21 cellular contexts compared by ENCODE assay signal in the genomic region with DNA sequence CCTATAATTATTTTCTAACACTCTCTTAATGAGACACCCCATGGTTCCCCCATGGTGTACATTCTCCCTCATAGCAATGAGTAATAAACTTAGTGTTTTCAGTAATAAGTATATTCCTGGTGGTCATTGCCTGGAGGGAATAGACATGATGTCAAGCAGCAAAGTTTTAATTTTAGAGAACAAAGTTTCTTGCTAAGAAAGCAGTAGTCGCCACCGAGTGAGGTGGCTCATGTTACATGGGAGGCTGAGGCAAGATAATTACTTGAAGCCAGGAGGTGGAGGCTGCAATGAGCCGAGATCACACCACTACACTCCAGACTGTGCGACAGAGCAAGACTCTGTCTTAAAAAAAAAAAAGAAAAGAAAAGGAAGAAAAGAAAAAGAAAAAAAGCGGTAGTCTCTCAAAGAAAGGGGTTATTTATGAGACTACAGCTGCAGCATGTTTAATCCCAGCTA. TPM values are rescaled to one million over a fixed set of nuclear protein-coding genes. Genes with fewer than 3 reads are reported as not detected.
A peak's percentile ranks its signal among the peaks of the same experiment; 100 is the strongest.
DNase-seq lines count a peak whose midpoint lies in the region; ATAC-seq and TF ChIP-seq lines count a peak whose summit lies in the region.
"Had no signal": no experiment of that assay in that cellular context is flagged by ENCODE, and none has a peak within 500 bp of the region (broad histone marks: within the 10 kb centered on the region; RNA-seq: fewer than 3 reads in every experiment).

No MANE protein-coding gene starts in this region.

- DNase-seq in NCI-H524 (lab: John Stamatoyannopoulos, UW) (peak; percentile 9 to 18), NCI-H524 treated with DMSO at 0.1 percent for 48 hours (lab: John Stamatoyannopoulos, UW) (no peak), iris pigment epithelial cell (ENCODE audit: low read depth) (peak; percentile 16), type B pancreatic cell (ENCODE audit: extremely low spot score, unreplicated experiment) (no peak), DMS79 (lab: John Stamatoyannopoulos, UW) (no peak), T1000 (lab: John Stamatoyannopoulos, UW) (no peak)
- DNase-seq: activated CD4-positive, alpha-beta T cell treated with anti-CD3 and anti-CD28 coated beads, Interleukin-2, amount 10 ng/mL, durations not matched to agents 24 days and 14 days; activated effector memory CD4-positive, alpha-beta T cell treated with Interleukin-2 at 50 U/mL for 16 hours; cortex of kidney; left colon; mesendoderm; naive thymus-derived CD8-positive, alpha-beta T cell; NCI-H1105; NCI-H2081; NCI-H510A treated with DMSO at 0.1 percent for 48 hours; Right ventricle myocardium superior; small intestine; T-cell; upper lobe of right lung had no signal

- H3K9me3 ChIP-seq in OCI-LY3 (ENCODE audit: insufficient read depth, low read length) = no peaks in the 10 kb centered on the region
- H3K9me3 ChIP-seq: upper lobe of right lung had no signal

- no peaks in the 10 kb centered on the region for H3K36me3 Mint-ChIP-seq in type B pancreatic cell
- H3K36me3 Mint-ChIP-seq: naive thymus-derived CD8-positive, alpha-beta T cell; T-cell had no signal

- H3K27ac ChIP-seq in OCI-LY3 (ENCODE audit: low read length) = no peak overlapping the region
- H3K27ac ChIP-seq: upper lobe of right lung had no signal

- H3K4me2 ChIP-seq in OCI-LY3 (ENCODE audit: low read length) = no peak overlapping the region

- H3K4me3 ChIP-seq in OCI-LY3 (ENCODE audit: low read length) = no peak overlapping the region
- H3K4me3 ChIP-seq: upper lobe of right lung had no signal

- peaks cover 7% of the 10 kb centered on the region for H3K36me3 ChIP-seq in OCI-LY3 (replicated peaks; ENCODE audit: low read depth, low read length)
- H3K36me3 ChIP-seq: upper lobe of right lung had no signal

- no peaks in the 10 kb centered on the region for H3K9me3 Mint-ChIP-seq in type B pancreatic cell
- H3K9me3 Mint-ChIP-seq: activated CD4-positive, alpha-beta T cell treated with anti-CD3 and anti-CD28 coated beads, Interleukin-2, amount 10 ng/mL, durations not matched to agents 24 days and 14 days; naive thymus-derived CD8-positive, alpha-beta T cell; T-cell had no signal

- H3K27me3 Mint-ChIP-seq in type B pancreatic cell = no peaks in the 10 kb centered on the region
- H3K27me3 Mint-ChIP-seq: T-cell had no signal

- no peak overlapping the region for H3K9ac ChIP-seq in OCI-LY3 (ENCODE audit: low read length)

- H3K4me1 Mint-ChIP-seq in type B pancreatic cell (ENCODE audit: unreplicated experiment) = peaks cover 15% of the 10 kb centered on the region

- H3K4me3 Mint-ChIP-seq in type B pancreatic cell = peak overlapping the region; percentile 38
- H3K4me3 Mint-ChIP-seq: activated CD4-positive, alpha-beta T cell treated with anti-CD3 and anti-CD28 coated beads, Interleukin-2, amount 10 ng/mL, durations not matched to agents 24 days and 14 days; T-cell had no signal

- no peak for ATAC-seq in GM18520 (IDR thresholded peaks at IDR 0.05; ENCODE audit: unreplicated experiment)
- ATAC-seq: left colon; naive thymus-derived CD8-positive, alpha-beta T cell; T-cell; upper lobe of right lung had no signal

- peaks cover 22% of the 10 kb centered on the region for H3K79me2 ChIP-seq in OCI-LY3 (ENCODE audit: low read length)

- H4K20me1 ChIP-seq in OCI-LY3 (ENCODE audit: insufficient read depth, low read length) = no peaks in the 10 kb centered on the region

- peaks cover 13% of the 10 kb centered on the region for H3K4me1 ChIP-seq in OCI-LY3 (ENCODE audit: low read length)

- peak overlapping the region; percentile 13 for H3K27ac Mint-ChIP-seq in type B pancreatic cell
- H3K27ac Mint-ChIP-seq: activated CD4-positive, alpha-beta T cell treated with anti-CD3 and anti-CD28 coated beads, Interleukin-2, amount 10 ng/mL, durations not matched to agents 24 days and 14 days had no signal

- no peaks in the 10 kb centered on the region for H3K27me3 ChIP-seq in OCI-LY3 (ENCODE audit: low read depth, low read length)
- H3K27me3 ChIP-seq: upper lobe of right lung had no signal

- TF ChIP-seq CTCF in OCI-LY3 (IDR thresholded peaks at IDR 0.05; ENCODE audit: low read depth, low read length) (no peak), type B pancreatic cell (conservative IDR thresholded peaks at IDR 0.05) (no peak)

- peak overlapping the region; percentile 56 for H2AFZ ChIP-seq in OCI-LY3 (ENCODE audit: low read depth, low read length)

RNA-seq across cellular contexts. Expression of a gene that starts 2.4 kb away (rescaled TPM):
- total RNA-seq in type B pancreatic cell (ENCODE audit: low replicate concordance) = 25.1 and 51.3 TPM in 2 replicates

RNA-seq across cellular contexts. Expression of a gene that starts 40.2 kb away (rescaled TPM):
- 77.5 and 106 TPM in 2 replicates for total RNA-seq in type B pancreatic cell (ENCODE audit: low replicate concordance)

Comparison
In these comparisons a context has a peak if more than half of its experiments do, and no peak if none do; other contexts are left out.
1. DNase-seq: peak in NCI-H524 (2 of 2) and iris pigment epithelial cell (single experiment); none in NCI-H524 treated with DMSO at 0.1 percent for 48 hours (single experiment), type B pancreatic cell (single experiment), DMS79 (single experiment) and T1000 (single experiment).